1 cellular context compared by ENCODE assay signal in genomic region chr2:27672723-27673486, GRCh38.
TF ChIP-seq lines count a peak whose summit lies in the region.

No MANE protein-coding gene starts in this region.

TF ChIP-seq in K562, 482 proteins besides CTCF, POLR2A, EP300 and RAD21:
- TF ChIP-seq ZNF512 (tag; IDR thresholded peaks at IDR 0.05) = peak; percentile 87
- TF ChIP-seq HINFP (tag; conservative IDR thresholded peaks at IDR 0.05; ENCODE audit: low read depth) = peak; percentile 71; the same call in 1 of the 2 replicates
- TF ChIP-seq ATF7 (IDR thresholded peaks at IDR 0.05) = no peak
